16 cellular contexts compared by ENCODE assay signal in the genomic region with DNA sequence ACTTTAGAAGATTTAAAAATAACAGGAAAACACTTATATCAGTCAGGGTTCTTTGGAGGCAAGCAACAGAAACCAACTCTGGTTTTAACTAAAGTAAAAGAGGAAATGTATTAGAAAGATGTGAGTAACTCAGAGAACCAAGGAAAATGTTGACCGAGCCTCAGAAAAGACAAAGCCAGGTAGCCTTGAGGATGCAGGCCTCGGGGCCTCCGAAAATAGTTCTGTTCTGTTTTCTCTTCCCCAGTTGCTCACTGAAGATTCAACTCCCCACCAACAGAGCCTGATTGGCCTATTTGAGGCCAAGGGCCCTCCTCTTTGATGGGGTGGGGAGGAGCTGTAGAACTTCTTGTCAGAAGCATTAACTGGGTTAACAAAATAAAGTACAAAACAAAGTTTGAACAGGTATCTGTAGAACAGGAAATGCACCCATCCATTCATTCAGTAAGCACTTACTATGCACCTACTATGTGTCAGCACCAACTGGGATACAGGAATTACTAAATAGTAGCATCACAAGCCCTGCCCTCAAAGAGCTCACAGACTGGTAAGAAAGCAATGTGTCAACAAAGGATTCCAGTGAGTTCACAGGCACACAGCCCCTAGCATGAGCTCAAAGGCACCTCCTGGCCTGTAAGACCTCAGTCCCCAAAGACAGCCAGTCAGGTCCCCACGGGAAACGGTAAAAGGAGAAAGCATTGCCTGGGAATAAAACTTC. TPM values are rescaled to one million over a fixed set of nuclear protein-coding genes. Genes with fewer than 3 reads are reported as not detected.
A peak's percentile ranks its signal among the peaks of the same experiment; 100 is the strongest.
DNase-seq lines count a peak whose midpoint lies in the region; ATAC-seq and TF ChIP-seq lines count a peak whose summit lies in the region.
"Had no signal": no experiment of that assay in that cellular context is flagged by ENCODE, and none has a peak within 500 bp of the region (broad histone marks: within the 10 kb centered on the region; RNA-seq: fewer than 3 reads in every experiment).

No MANE protein-coding gene starts in this region.

- H3K27me3 ChIP-seq in CD8-positive, alpha-beta T cell (ENCODE audit: insufficient read depth, low read length): no peaks in the 10 kb centered on the region

- H3K4me1 Mint-ChIP-seq in activated naive CD4-positive, alpha-beta T cell treated with anti-CD3 and anti-CD28 coated beads for 36 hours (ENCODE audit: low read depth): peaks cover 16% of the 10 kb centered on the region
- peaks cover 7 to 8% of the 10 kb centered on the region in 2 donors for H3K4me1 Mint-ChIP-seq in stimulated activated naive B cell treated with anti-CD40 and anti-IgM and Interleukin-4, amounts not matched to agents 10 μg/mL and 1 μg/mL and 100 μg/mL, for 72 hours
- peaks cover 7% of the 10 kb centered on the region for H3K4me1 Mint-ChIP-seq in CD8-positive, alpha-beta T cell (ENCODE audit: low read depth)

- H3K27ac Mint-ChIP-seq in activated naive CD4-positive, alpha-beta T cell treated with anti-CD3 and anti-CD28 coated beads for 36 hours: no peak overlapping the region
- H3K27ac Mint-ChIP-seq in stimulated activated naive B cell treated with anti-CD40 and anti-IgM and Interleukin-4, amounts not matched to agents 10 μg/mL and 1 μg/mL and 100 μg/mL, for 72 hours: no peak overlapping the region
- H3K27ac Mint-ChIP-seq in CD8-positive, alpha-beta T cell: no peak overlapping the region
- H3K27ac Mint-ChIP-seq: activated naive CD8-positive, alpha-beta T cell; GM23338 had no signal

- TF ChIP-seq CTCF in CD8-positive, alpha-beta T cell (IDR thresholded peaks at IDR 0.05): no peak

- H3K36me3 ChIP-seq in CD8-positive, alpha-beta T cell (ENCODE audit: insufficient read depth, low read length): no peaks in the 10 kb centered on the region

- DNase-seq in activated naive CD4-positive, alpha-beta T cell treated with anti-CD3 and anti-CD28 coated beads for 36 hours: peak; percentile 18
- DNase-seq in activated naive CD4-positive, alpha-beta T cell (lab: John Stamatoyannopoulos, UW): no peak
- DNase-seq in stimulated activated naive B cell treated with anti-CD40 and anti-IgM and Interleukin-4, amounts not matched to agents 10 μg/mL and 1 μg/mL and 100 μg/mL, for 72 hours: no peak
- no peak for DNase-seq in CD8-positive, alpha-beta T cell
- DNase-seq in NCI-H774 (lab: John Stamatoyannopoulos, UW) (no peak), cardiac septum (ENCODE audit: low spot score) (no peak)
- DNase-seq: activated CD4-positive, alpha-beta T cell treated with anti-CD3 and anti-CD28 coated beads for 4 hours; DMS53; head of caudate nucleus; NCI-H446; occipital lobe had no signal

- H3K4me3 ChIP-seq in CD8-positive, alpha-beta T cell (ENCODE audit: low read depth, low read length): no peak overlapping the region
- H3K4me3 ChIP-seq: GM23338 had no signal

- H3K27ac ChIP-seq in CD8-positive, alpha-beta T cell (ENCODE audit: low read depth, low read length): no peak overlapping the region

- peaks cover 3% of the 10 kb centered on the region for H3K36me3 Mint-ChIP-seq in activated naive CD4-positive, alpha-beta T cell treated with anti-CD3 and anti-CD28 coated beads for 36 hours (ENCODE audit: low read depth)
- H3K36me3 Mint-ChIP-seq in stimulated activated naive B cell treated with anti-CD40 and anti-IgM and Interleukin-4, amounts not matched to agents 10 μg/mL and 1 μg/mL and 100 μg/mL, for 72 hours: no peaks in the 10 kb centered on the region
- peaks cover 57% of the 10 kb centered on the region for H3K36me3 Mint-ChIP-seq in CD8-positive, alpha-beta T cell

- POLR2A ChIA-PET in CD8-positive, alpha-beta T cell (lab: Charles Lee): no interaction called here

- no peaks in the 10 kb centered on the region for H3K9me3 ChIP-seq in CD8-positive, alpha-beta T cell (ENCODE audit: low read length)

- no peaks in the 10 kb centered on the region for H3K27me3 Mint-ChIP-seq in activated naive CD4-positive, alpha-beta T cell treated with anti-CD3 and anti-CD28 coated beads for 36 hours (ENCODE audit: low read depth)
- peaks cover 12 to 26% of the 10 kb centered on the region in 2 donors for H3K27me3 Mint-ChIP-seq in stimulated activated naive B cell treated with anti-CD40 and anti-IgM and Interleukin-4, amounts not matched to agents 10 μg/mL and 1 μg/mL and 100 μg/mL, for 72 hours
- no peaks in the 10 kb centered on the region for H3K27me3 Mint-ChIP-seq in CD8-positive, alpha-beta T cell (ENCODE audit: low read depth)
- H3K27me3 Mint-ChIP-seq: activated naive CD8-positive, alpha-beta T cell had no signal

- intact Hi-C loops in activated naive CD4-positive, alpha-beta T cell treated with anti-CD3 and anti-CD28 coated beads for 36 hours (cut with micrococcal nuclease): no loop called here
- intact Hi-C loops in CD8-positive, alpha-beta T cell (cut with DNase I, micrococcal nuclease): no loop called here
- intact Hi-C loops in cardiac septum (cut with DNase I): no loop called here

- H3K9me3 Mint-ChIP-seq in activated naive CD4-positive, alpha-beta T cell treated with anti-CD3 and anti-CD28 coated beads for 36 hours: no peaks in the 10 kb centered on the region
- no peaks in the 10 kb centered on the region for H3K9me3 Mint-ChIP-seq in stimulated activated naive B cell treated with anti-CD40 and anti-IgM and Interleukin-4, amounts not matched to agents 10 μg/mL and 1 μg/mL and 100 μg/mL, for 72 hours
- no peaks in the 10 kb centered on the region for H3K9me3 Mint-ChIP-seq in CD8-positive, alpha-beta T cell
- H3K9me3 Mint-ChIP-seq: GM23338 had no signal

- CTCF ChIA-PET in activated naive CD4-positive, alpha-beta T cell treated with anti-CD3 and anti-CD28 coated beads for 36 hours (lab: Charles Lee): interaction anchor here (0.8 to 1.2 kb wide), 2 partner anchors 13 to 168 kb away, joined by 3 to 5 read pairs; no protein-coding TSS in a partner anchor
- CTCF ChIA-PET in CD8-positive, alpha-beta T cell (lab: Charles Lee): interaction anchor here (1.1 kb wide), 1 partner anchor 53 kb away, joined by 6 read pairs; no protein-coding TSS in a partner anchor

- no peak overlapping the region for H3K4me3 Mint-ChIP-seq in activated naive CD4-positive, alpha-beta T cell treated with anti-CD3 and anti-CD28 coated beads for 36 hours
- H3K4me3 Mint-ChIP-seq in stimulated activated naive B cell treated with anti-CD40 and anti-IgM and Interleukin-4, amounts not matched to agents 10 μg/mL and 1 μg/mL and 100 μg/mL, for 72 hours: no peak overlapping the region
- H3K4me3 Mint-ChIP-seq in CD8-positive, alpha-beta T cell: no peak overlapping the region
- H3K4me3 Mint-ChIP-seq: activated naive CD8-positive, alpha-beta T cell; GM23338 had no signal

- H3K4me1 ChIP-seq in CD8-positive, alpha-beta T cell (ENCODE audit: insufficient read depth, low read length): no peaks in the 10 kb centered on the region

- ATAC-seq in GM21576 (IDR thresholded peaks at IDR 0.05; ENCODE audit: unreplicated experiment) (peak; percentile 75), HG03108 (IDR thresholded peaks at IDR 0.05; ENCODE audit: unreplicated experiment) (peak; percentile 43)
- peak; percentile 54 to 65 for ATAC-seq in stimulated activated naive B cell treated with anti-CD40 and anti-IgM and Interleukin-4, amounts not matched to agents 10 μg/mL and 1 μg/mL and 100 μg/mL, for 72 hours (replicated peaks)
- ATAC-seq in CD8-positive, alpha-beta T cell: no peak
- ATAC-seq: GM23338 had no signal

RNA-seq across cellular contexts. Expression of gene SLAMF8, which starts 12.6 kb away (rescaled TPM):
- under 1 TPM in 1 of 2 experiments, not detected in 1; 0.19 TPM for total RNA-seq in activated naive CD4-positive, alpha-beta T cell treated with anti-CD3 and anti-CD28 coated beads for 36 hours
- under 1 TPM; 0.30 to 0.47 TPM for total RNA-seq in CD8-positive, alpha-beta T cell
- 1.5 TPM for total RNA-seq in cardiac septum
- total RNA-seq: dermis microvascular lymphatic vessel endothelial cell, GM23338, occipital lobe had no signal

RNA-seq across cellular contexts. Expression of gene VSIG8, which starts 23.2 kb away (rescaled TPM):
- total RNA-seq in activated naive CD4-positive, alpha-beta T cell treated with anti-CD3 and anti-CD28 coated beads for 36 hours: not detected
- total RNA-seq in CD8-positive, alpha-beta T cell: not detected
- not detected for total RNA-seq in cardiac septum
- total RNA-seq: dermis microvascular lymphatic vessel endothelial cell, GM23338, occipital lobe had no signal

RNA-seq across cellular contexts. Expression of gene FCRL6, which starts 37.1 kb away (rescaled TPM):
- total RNA-seq in activated naive CD4-positive, alpha-beta T cell treated with anti-CD3 and anti-CD28 coated beads for 36 hours: not detected
- total RNA-seq in CD8-positive, alpha-beta T cell: 1 to 10 TPM; 5.6 to 6.6 TPM
- total RNA-seq in cardiac septum: 0.16 TPM
- total RNA-seq: dermis microvascular lymphatic vessel endothelial cell, GM23338, occipital lobe had no signal

RNA-seq across cellular contexts. Expression of gene DUSP23, which starts 58.5 kb away (rescaled TPM):
- total RNA-seq in activated naive CD4-positive, alpha-beta T cell treated with anti-CD3 and anti-CD28 coated beads for 36 hours: 10 to 100 TPM; 13.0 to 14.1 TPM
- 1 to 10 TPM; 3.8 to 6.3 TPM for total RNA-seq in CD8-positive, alpha-beta T cell
- total RNA-seq in cardiac septum: 12.7 TPM
